18 cellular contexts compared by ENCODE assay signal in the genomic region with DNA sequence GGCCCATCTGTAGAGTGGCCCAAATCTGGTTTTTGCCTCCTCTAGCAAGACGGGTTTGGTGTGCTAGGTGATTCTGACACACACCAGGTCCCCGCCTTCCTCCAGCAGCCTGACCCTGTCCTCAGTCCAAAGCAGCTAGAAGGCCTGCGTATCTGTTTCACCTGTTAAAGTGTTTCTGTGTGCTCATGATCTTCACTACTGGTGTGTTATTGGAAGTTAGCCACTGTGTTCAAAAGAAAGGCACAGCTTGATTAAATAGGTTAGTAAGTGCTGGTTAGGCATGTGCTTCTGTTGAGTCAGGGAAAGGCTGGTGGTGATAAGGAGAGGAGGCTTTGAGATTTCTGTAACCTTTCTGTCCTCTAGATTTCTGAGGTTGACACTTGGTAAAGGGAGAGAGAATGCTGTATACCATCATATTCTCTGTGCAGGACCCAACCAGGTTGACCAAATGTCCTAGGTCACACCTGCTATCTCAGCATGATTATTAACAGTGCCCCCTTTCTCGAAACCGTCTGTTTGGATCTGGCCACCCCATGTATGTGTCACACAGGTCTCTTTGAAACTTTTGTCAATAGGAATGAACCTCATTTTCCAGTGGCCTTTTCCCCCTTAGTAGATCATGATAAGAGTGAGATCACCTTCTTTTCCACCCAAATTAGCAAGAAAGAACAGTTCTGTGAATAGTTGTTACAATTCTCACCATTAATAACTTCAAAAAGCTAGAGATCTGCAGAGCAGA. TPM values are rescaled to one million over a fixed set of nuclear protein-coding genes. Genes with fewer than 3 reads are reported as not detected.
A peak's percentile ranks its signal among the peaks of the same experiment; 100 is the strongest.
DNase-seq lines count a peak whose midpoint lies in the region; ATAC-seq, FAIRE-seq and TF ChIP-seq lines count a peak whose summit lies in the region.
"Had no signal": no experiment of that assay in that cellular context is flagged by ENCODE, and none has a peak within 500 bp of the region (broad histone marks: within the 10 kb centered on the region; RNA-seq: fewer than 3 reads in every experiment).

No MANE protein-coding gene starts in this region.

- peaks cover 20% of the 10 kb centered on the region for H3K79me2 ChIP-seq in HepG2 (ENCODE audit: insufficient read depth, low read length)
- H3K79me2 ChIP-seq in K562 (ENCODE audit: control insufficient read depth, insufficient read depth, low read length): no peaks in the 10 kb centered on the region

- H3K27me3 Mint-ChIP-seq in immature natural killer cell (ENCODE audit: low read depth in 3 of 3): peaks cover 0 to 5% (median 5%) of the 10 kb centered on the region in 3 donors
- H3K27me3 Mint-ChIP-seq: stimulated activated naive B cell treated with anti-CD40 and anti-IgM and Interleukin-4, amounts not matched to agents 10 μg/mL and 1 μg/mL and 100 μg/mL, for 72 hours; type B pancreatic cell had no signal

- TF ChIP-seq RAD21 in HepG2 (CRISPR knock-in tag; IDR thresholded peaks at IDR 0.05): no peak
- TF ChIP-seq RAD21 in K562 (CRISPR knock-in tag; conservative IDR thresholded peaks at IDR 0.05 in 1 of 2, IDR thresholded peaks at IDR 0.05 in 1 of 2): no peak

- POLR2A ChIA-PET in HepG2 (lab: Yijun Ruan, JAX) (no interaction called here), K562 (lab: Yijun Ruan, JAX) (interaction anchor here (0.6 kb wide), 1 partner anchor 22 kb away, joined by 5 read pairs; no protein-coding TSS in a partner anchor)

- no peak for TF ChIP-seq CTCF in HepG2 (CRISPR knock-in tag; IDR thresholded peaks at IDR 0.05)
- no peak for TF ChIP-seq CTCF in right lobe of liver (IDR thresholded peaks at IDR 0.05)
- TF ChIP-seq CTCF in K562 (IDR thresholded peaks at IDR 0.05 in 2 of 3, conservative IDR thresholded peaks at IDR 0.05 in 1 of 3; ENCODE audit: insufficient read depth in 2 of 3, low read depth in 1 of 3, low read length in 3 of 3): no peak
- TF ChIP-seq CTCF in vagina (IDR thresholded peaks at IDR 0.05): no peak

- H3K27ac ChIP-seq in HepG2 (ENCODE audit: extremely low read length, insufficient read depth, low read length) (no peak overlapping the region), right lobe of liver (no peak overlapping the region), K562 (ENCODE audit: extremely low read depth, low read depth, low read length) (no peak overlapping the region), vagina (peak overlapping the region; percentile 5)
- H3K27ac ChIP-seq: cardiac muscle cell had no signal

- intact Hi-C loops in HepG2 (cut with micrococcal nuclease; ENCODE audit: unreplicated experiment): no loop called here
- intact Hi-C loops in right lobe of liver (cut with DNase I): no loop called here
- intact Hi-C loops in K562 (cut with micrococcal nuclease): no loop called here
- intact Hi-C loops in vagina (cut with DNase I): no loop called here

- no peaks in the 10 kb centered on the region for H3K9me3 ChIP-seq in HepG2 (ENCODE audit: low read length)
- no peaks in the 10 kb centered on the region for H3K9me3 ChIP-seq in right lobe of liver
- no peaks in the 10 kb centered on the region for H3K9me3 ChIP-seq in K562 (replicated peaks; ENCODE audit: control insufficient read depth, insufficient read depth, low read depth, low read length)
- H3K9me3 ChIP-seq in vagina: no peaks in the 10 kb centered on the region
- H3K9me3 ChIP-seq: MG63 had no signal

- BruUV-seq in HepG2 (replicated peaks; lab: Mats Ljungman, UMichigan) (no TSS peak), K562 (replicated peaks; lab: Mats Ljungman, UMichigan) (no TSS peak)

- FAIRE-seq in HepG2 (lab: Jason Lieb, UNC): peak; percentile 12
- no peak for FAIRE-seq in K562 (lab: Jason Lieb, UNC)

- WGBS in HepG2 (ENCODE audit: low lambda C conversion rate): 98% methylated on average over 5 of the region's 5 CpGs
- 92% methylated on average over 5 of the region's 5 CpGs for WGBS in right lobe of liver (ENCODE audit: insufficient coverage, low coverage, low lambda C conversion rate, missing lambda C conversion rate)
- 6% methylated on average over 5 of the region's 5 CpGs for WGBS in K562 (ENCODE audit: insufficient coverage, low coverage, missing lambda C conversion rate)

- no peaks in the 10 kb centered on the region for H3K9me1 ChIP-seq in K562 (ENCODE audit: control insufficient read depth, insufficient read depth, low read length)

- H3K36me3 ChIP-seq in HepG2 (replicated peaks in 1 of 2; ENCODE audit: control insufficient read depth in 1 of 2, insufficient read depth in 2 of 2, low read length in 2 of 2): no peaks in the 10 kb centered on the region
- H3K36me3 ChIP-seq in right lobe of liver: no peaks in the 10 kb centered on the region
- H3K36me3 ChIP-seq in K562 (ENCODE audit: control insufficient read depth, insufficient read depth, low read length): no peaks in the 10 kb centered on the region
- H3K36me3 ChIP-seq in vagina: no peaks in the 10 kb centered on the region
- H3K36me3 ChIP-seq: cardiac muscle cell, MG63 had no signal

- H3K36me3 Mint-ChIP-seq in immature natural killer cell: peaks cover 0 to 4% (median 3%) of the 10 kb centered on the region in 3 donors
- H3K36me3 Mint-ChIP-seq: stimulated activated naive B cell treated with anti-CD40 and anti-IgM and Interleukin-4, amounts not matched to agents 10 μg/mL and 1 μg/mL and 100 μg/mL, for 72 hours; type B pancreatic cell; WTC11 had no signal

- H3K4me3 Mint-ChIP-seq in immature natural killer cell: peak overlapping the region; percentile 12 to 74 (median 60)
- H3K4me3 Mint-ChIP-seq: nephron progenitor cell; stimulated activated naive B cell treated with anti-CD40 and anti-IgM and Interleukin-4, amounts not matched to agents 10 μg/mL and 1 μg/mL and 100 μg/mL, for 72 hours; T-helper 1 cell treated with Interleukin-12 subunit alpha and Interleukin-12 subunit beta and Interleukin-4 antibody, amounts not matched to agents 30 μg/mL and 1 μg/mL, for 36 hours; type B pancreatic cell; WTC11 had no signal

- in situ Hi-C loops in HepG2 (cut with HindIII; ENCODE audit: extremely low pct_ligation_motif_present, low pct_unique_long_range_greater_than_20kb) (no loop called here), K562 (cut with MboI) (no loop called here)

- H4K20me1 ChIP-seq in HepG2 (ENCODE audit: insufficient read depth, low read length): no peaks in the 10 kb centered on the region
- H4K20me1 ChIP-seq in K562 (replicated peaks; ENCODE audit: control insufficient read depth, insufficient read depth, low read length): no peaks in the 10 kb centered on the region

- CTCF ChIA-PET in HepG2 (lab: Yijun Ruan, JAX; ENCODE audit: low intra/inter-chr PET ratio, low total read pairs): no interaction called here
- CTCF ChIA-PET in K562 (lab: Yijun Ruan, JAX; ENCODE audit: low intra/inter-chr PET ratio): no interaction called here

- no peaks in the 10 kb centered on the region for H3K9me3 Mint-ChIP-seq in immature natural killer cell
- H3K9me3 Mint-ChIP-seq: nephron progenitor cell; stimulated activated naive B cell treated with anti-CD40 and anti-IgM and Interleukin-4, amounts not matched to agents 10 μg/mL and 1 μg/mL and 100 μg/mL, for 72 hours; T-helper 1 cell treated with Interleukin-12 subunit alpha and Interleukin-12 subunit beta and Interleukin-4 antibody, amounts not matched to agents 30 μg/mL and 1 μg/mL, for 36 hours; type B pancreatic cell; WTC11 had no signal

- peaks cover 91 to 97% of the 10 kb centered on the region in 2 donors for H3K4me1 Mint-ChIP-seq in immature natural killer cell

- DNase-seq in HepG2 (ENCODE audit: low spot score) (no peak), right lobe of liver (no peak), K562 (ENCODE audit: extremely low read depth in 1 of 4, low spot score in 3 of 4) (no peak), immature natural killer cell (no peak), vagina (ENCODE audit: extremely low spot score in 2 of 2) (no peak), HT-29 (ENCODE audit: low spot score) (no peak), cerebellum (ENCODE audit: low spot score) (no peak)
- DNase-seq: DMS79 treated with DMSO at 0.1 percent for 48 hours; NCI-H1694; NCI-H345; nephron progenitor cell; stimulated activated naive B cell treated with anti-CD40 and anti-IgM and Interleukin-4, amounts not matched to agents 10 μg/mL and 1 μg/mL and 100 μg/mL, for 72 hours had no signal

- no peak for TF ChIP-seq POLR2A in HepG2 (IDR thresholded peaks at IDR 0.05; ENCODE audit: insufficient read depth in 1 of 2, low read depth in 2 of 2, low read length in 2 of 2)
- no peak for TF ChIP-seq POLR2A in right lobe of liver (IDR thresholded peaks at IDR 0.05)
- no peak for TF ChIP-seq POLR2A in K562 (conservative IDR thresholded peaks at IDR 0.05)
- TF ChIP-seq POLR2A in vagina (IDR thresholded peaks at IDR 0.05): no peak

- H3K4me2 ChIP-seq in HepG2 (ENCODE audit: low read depth, low read length) (no peak overlapping the region), K562 (ENCODE audit: insufficient read depth, low read length) (no peak overlapping the region)

- ATAC-seq in HepG2: no peak
- ATAC-seq in right lobe of liver: no peak
- no peak for ATAC-seq in K562
- ATAC-seq in GM18907 (IDR thresholded peaks at IDR 0.05; ENCODE audit: unreplicated experiment): no peak
- ATAC-seq: stimulated activated naive B cell treated with anti-CD40 and anti-IgM and Interleukin-4, amounts not matched to agents 10 μg/mL and 1 μg/mL and 100 μg/mL, for 72 hours; WTC11 had no signal

- H3K9ac ChIP-seq in HepG2 (ENCODE audit: insufficient read depth, low read depth, low read length) (no peak overlapping the region), K562 (ENCODE audit: insufficient read depth in 1 of 2, low read depth in 2 of 2, low read length in 2 of 2) (no peak overlapping the region)

- no peak for TF ChIP-seq EP300 in HepG2 (IDR thresholded peaks at IDR 0.05; ENCODE audit: low read depth in 2 of 2, low read length in 2 of 2)
- TF ChIP-seq EP300 in HepG2 (CRISPR knock-in tag; IDR thresholded peaks at IDR 0.05; ENCODE audit: borderline replicate concordance): no peak
- TF ChIP-seq EP300 in K562 (IDR thresholded peaks at IDR 0.05; ENCODE audit: low read length): no peak

- no peaks in the 10 kb centered on the region for H3K27me3 ChIP-seq in HepG2 (ENCODE audit: control insufficient read depth in 1 of 2, insufficient read depth in 2 of 2, low read length in 2 of 2)
- no peaks in the 10 kb centered on the region for H3K27me3 ChIP-seq in right lobe of liver
- H3K27me3 ChIP-seq in K562 (ENCODE audit: control insufficient read depth in 2 of 2, insufficient read depth in 2 of 2, low read length in 2 of 2): peaks cover 2 to 9% of the 10 kb centered on the region in 2 experiments; a peak in 2 of 5 replicates
- H3K27me3 ChIP-seq in vagina: no peaks in the 10 kb centered on the region
- H3K27me3 ChIP-seq: cardiac muscle cell, MG63 had no signal

- H2AFZ ChIP-seq in HepG2 (ENCODE audit: low read length) (no peak overlapping the region), K562 (ENCODE audit: low read depth, low read length) (no peak overlapping the region)

- H3K4me3 ChIP-seq in HepG2 (replicated peaks in 1 of 3; ENCODE audit: insufficient read depth in 1 of 3, low read depth in 2 of 3, low read length in 3 of 3) (no peak overlapping the region), right lobe of liver (no peak overlapping the region), K562 (no peak overlapping the region), vagina (no peak overlapping the region)
- H3K4me3 ChIP-seq: cardiac muscle cell, MG63 had no signal

- H3K4me1 ChIP-seq in HepG2 (ENCODE audit: insufficient read depth, low read length) (peaks cover 97% of the 10 kb centered on the region), right lobe of liver (no peaks in the 10 kb centered on the region), K562 (replicated peaks in 1 of 2; ENCODE audit: control insufficient read depth in 2 of 2, insufficient read depth in 2 of 2, low read length in 2 of 2) (no peaks in the 10 kb centered on the region; a peak in 1 of 5 replicates), vagina (peaks cover 62% of the 10 kb centered on the region)

- H3K27ac Mint-ChIP-seq in immature natural killer cell: peak overlapping the region in 2 of 6 donors; percentile 61 to 67
- H3K27ac Mint-ChIP-seq: nephron progenitor cell; stimulated activated naive B cell treated with anti-CD40 and anti-IgM and Interleukin-4, amounts not matched to agents 10 μg/mL and 1 μg/mL and 100 μg/mL, for 72 hours; T-helper 1 cell treated with Interleukin-12 subunit alpha and Interleukin-12 subunit beta and Interleukin-4 antibody, amounts not matched to agents 30 μg/mL and 1 μg/mL, for 36 hours; type B pancreatic cell; WTC11 had no signal

RNA-seq across cellular contexts. Expression of a gene that starts 58.8 kb away (rescaled TPM):
- total RNA-seq in HepG2 (2016; rRNA removed; fragmentation: Illumina TruSeq; extraction: Trizol): 11.9 and 18.2 TPM in 2 replicates
- total RNA-seq in HepG2 (2016; cell fraction: cytosol; rRNA removed; fragmentation: Illumina TruSeq; extraction: Trizol; ENCODE audit: low read depth): 19.7 and 23.1 TPM in 2 replicates
- total RNA-seq in HepG2 (2016; cell fraction: insoluble cytoplasmic fraction; rRNA removed; fragmentation: Illumina TruSeq; extraction: Trizol): 13.7 and 16.7 TPM in 2 replicates
- 6.8 and 8.5 TPM in 2 replicates for total RNA-seq in HepG2 (2016; cell fraction: membrane; rRNA removed; fragmentation: Illumina TruSeq; extraction: Trizol)
- 81.5 and 87.1 TPM in 2 replicates for total RNA-seq in HepG2 (2016; cell fraction: nucleus; rRNA removed; fragmentation: Illumina TruSeq; extraction: Trizol)
- polyA plus RNA-seq in HepG2 (2011; rRNA removed): 9.1 and 9.6 TPM in 2 replicates
- polyA plus RNA-seq in HepG2 (2011; cell fraction: cytosol; rRNA removed): 2.5 and 2.7 TPM in 2 replicates
- 27.9 and 47.7 TPM in 2 replicates for polyA plus RNA-seq in HepG2 (2011; cell fraction: nucleus; rRNA removed)
- 8.8 and 10.3 TPM in 2 replicates for polyA plus RNA-seq in HepG2 (2012)
- 0.63 and 0.71 TPM in 2 replicates for polyA plus RNA-seq in HepG2 (2016; cell fraction: cytosol; fragmentation: Illumina TruSeq; extraction: Trizol; ENCODE audit: low read depth)
- 8.9 and 9.9 TPM in 2 replicates for polyA plus RNA-seq in HepG2 (2016; cell fraction: insoluble cytoplasmic fraction; fragmentation: Illumina TruSeq; extraction: Trizol; ENCODE audit: low read depth)
- polyA plus RNA-seq in HepG2 (2016; cell fraction: membrane; fragmentation: Illumina TruSeq; extraction: Trizol; ENCODE audit: low read depth): 1.4 and 1.7 TPM in 2 replicates
- polyA plus RNA-seq in HepG2 (2016; cell fraction: nucleus; fragmentation: Illumina TruSeq; extraction: Trizol; ENCODE audit: insufficient read depth, low read depth): 34.1 and 38.4 TPM in 2 replicates
- polyA minus RNA-seq in HepG2 (2011; rRNA and poly(A)+ RNA removed; ENCODE audit: low replicate concordance): 7.2 and 23.4 TPM in 2 replicates
- polyA minus RNA-seq in HepG2 (2011; cell fraction: cytosol; rRNA and poly(A)+ RNA removed): 6.4 TPM in 2 replicates
- 87.8 and 98.5 TPM in 2 replicates for polyA minus RNA-seq in HepG2 (2011; cell fraction: nucleus; rRNA and poly(A)+ RNA removed)
- 10 to 100 TPM in 2 of 6 experiments, 1 to 10 TPM in 4; 6.7 to 14.5 (median 8.3) TPM for total RNA-seq in right lobe of liver
- 4.3 and 6.8 TPM in 2 replicates for total RNA-seq in K562 (2011; cell fraction: chromatin; rRNA removed; ENCODE audit: low replicate concordance)
- 1.7 and 2.0 TPM in 2 replicates for total RNA-seq in K562 (2011; cell fraction: nucleolus; rRNA removed)
- total RNA-seq in K562 (2011; cell fraction: nucleoplasm; rRNA removed): 2.0 and 4.5 TPM in 2 replicates
- total RNA-seq in K562 (2014; rRNA removed): 0.18 and 0.29 TPM in 2 replicates
- total RNA-seq in K562 (2014; rRNA removed; fragmentation: Illumina TruSeq; extraction: Trizol): 0.69 and 1.1 TPM in 2 replicates
- 0.34 and 0.69 TPM in 2 replicates for total RNA-seq in K562 (2015; rRNA removed; fragmentation: Illumina TruSeq; extraction: Trizol)
- 0.92 and 1.1 TPM in 2 replicates for total RNA-seq in K562 (2021)
- 0.11 and 0.13 TPM in 2 replicates for polyA plus RNA-seq in K562 (2011; rRNA removed)
- polyA plus RNA-seq in K562 (2011; cell fraction: cytosol; rRNA removed): 0.13 and 0.18 TPM in 2 replicates
- 0.21 and 0.70 TPM in 2 replicates for polyA plus RNA-seq in K562 (2011; cell fraction: nucleus; rRNA removed)
- 0.55 and 2.4 TPM in 2 replicates for polyA plus RNA-seq in K562 (2012)
- polyA plus RNA-seq in K562 (2014; fragmentation: Illumina TruSeq; extraction: Trizol): 0.55 and 1.0 TPM in 2 replicates
- under 1 TPM; 0.23 to 0.53 TPM for polyA plus RNA-seq in K562 (2014; fragmentation: Nextera tagmentation; extraction: Ambion mirVana)
- 0.40 and 0.56 TPM in 2 replicates for polyA plus RNA-seq in K562 (2014; rRNA removed)
- polyA minus RNA-seq in K562 (2011; rRNA and poly(A)+ RNA removed): 0.90 and 1.4 TPM in 2 replicates
- 0.86 TPM in 1 of 2 replicates, not detected in the other for polyA minus RNA-seq in K562 (2011; cell fraction: cytosol; rRNA and poly(A)+ RNA removed)
- polyA minus RNA-seq in K562 (2011; cell fraction: nucleus; rRNA and poly(A)+ RNA removed): 1.3 and 2.3 TPM in 2 replicates
- 10 to 100 TPM; 14.5 to 43.7 (median 17.6) TPM for polyA plus RNA-seq in immature natural killer cell
- 42.5 TPM for total RNA-seq in vagina
- total RNA-seq in HT-29 (2014; rRNA removed; shearing (Covaris generic)): 13.0 and 19.6 TPM in 2 replicates
- 35.5 TPM for total RNA-seq in cerebellum
